ENCODE assay signal across 7 cellular contexts in genomic region chr2:113288117-113288673, GRCh38. TPM values are rescaled to one million over a fixed set of nuclear protein-coding genes. Genes with fewer than 3 reads are reported as not detected.
DNase-seq lines count a peak whose midpoint lies in the region; ATAC-seq, FAIRE-seq and TF ChIP-seq lines count a peak whose summit lies in the region.
"Not testable (repeated sequence)": the region's sequence is repeated elsewhere in the genome, so short reads cannot be mapped to it uniquely, and the experiment has no call there.

No MANE protein-coding gene starts in this region.

- not testable (repeated sequence) for H3K27me3 Mint-ChIP-seq in Caco-2 (ENCODE audit: insufficient read depth, unreplicated experiment)

- H3K4me1 ChIP-seq in Caco-2, result peaks cover 14% of the 10 kb centered on the region
- peaks cover 37% of the 10 kb centered on the region for H3K4me1 ChIP-seq in body of pancreas
- peaks cover 25% of the 10 kb centered on the region for H3K4me1 ChIP-seq in left ventricle myocardium inferior
- H3K4me1 ChIP-seq in left lung, result peaks cover 5 to 14% of the 10 kb centered on the region in 2 donors
- not testable (repeated sequence) for H3K4me1 ChIP-seq in small intestine (ENCODE audit: control insufficient read depth in 2 of 2, insufficient read depth in 1 of 2, low read depth in 1 of 2, low read length in 1 of 2)

- H3K4me3 ChIP-seq in Caco-2 (ENCODE audit: low read depth, low read length); body of pancreas; left ventricle myocardium inferior; left lung; small intestine (ENCODE audit: low read depth in 1 of 2, low read length in 2 of 2): not testable (repeated sequence)

- TSS peak; percentile 53 for BruUV-seq in Caco-2 (replicated peaks; lab: Mats Ljungman, UMichigan)

- TF ChIP-seq CTCF in Caco-2 (IDR thresholded peaks at IDR 0.05; ENCODE audit: insufficient read depth in 1 of 2, low read depth in 1 of 2, low read length in 1 of 2, severe bottlenecking in 1 of 2, unreplicated experiment in 1 of 2); body of pancreas (IDR thresholded peaks at IDR 0.05); left ventricle myocardium inferior (IDR thresholded peaks at IDR 0.05; ENCODE audit: borderline replicate concordance); left lung (IDR thresholded peaks at IDR 0.05): not testable (repeated sequence)

- not testable (repeated sequence) for H3K36me3 Mint-ChIP-seq in Caco-2 (ENCODE audit: insufficient read depth, unreplicated experiment)

- intact Hi-C loops in Caco-2 (cut with micrococcal nuclease; ENCODE audit: unreplicated experiment); body of pancreas (cut with DNase I); left ventricle myocardium inferior (cut with micrococcal nuclease); left lung (cut with DNase I): not testable (repeated sequence)

- CTCF ChIA-PET in Caco-2 (lab: Charles Lee), result not testable (repeated sequence)

- H3K9me3 ChIP-seq in Caco-2; body of pancreas; left ventricle myocardium inferior (replicated peaks); left lung; small intestine (ENCODE audit: control insufficient read depth, low read depth): not testable (repeated sequence)

- H3K27ac ChIP-seq in body of pancreas (peak overlapping the region; percentile 82 to 88 (median 84)), left ventricle myocardium inferior (replicated peaks) (peak overlapping the region; percentile 52), left lung (peak overlapping the region in 1 of 2 donors; percentile 56), small intestine (ENCODE audit: low read depth in 1 of 2, low read length in 1 of 2) (peak overlapping the region in 1 of 2 donors; percentile 91)

- H3K4me1 Mint-ChIP-seq in Caco-2 (ENCODE audit: low read depth, unreplicated experiment), result peaks cover 16% of the 10 kb centered on the region

- H3K36me3 ChIP-seq in Caco-2 (ENCODE audit: control insufficient read depth, insufficient read depth, low read length); body of pancreas (replicated peaks in 1 of 2; ENCODE audit: insufficient read depth in 1 of 2, low read depth in 2 of 2); left ventricle myocardium inferior; left lung; small intestine (ENCODE audit: control insufficient read depth in 2 of 2, insufficient read depth in 2 of 2, low read length in 2 of 2): not testable (repeated sequence)

- not testable (repeated sequence) for H3K9me3 Mint-ChIP-seq in Caco-2 (ENCODE audit: unreplicated experiment)

- not testable (repeated sequence) for FAIRE-seq in small intestine (lab: Jason Lieb, UNC)

- not testable (repeated sequence) for DNase-seq in Caco-2, left ventricle myocardium inferior, left lung
- DNase-seq in M059J (ENCODE audit: low read depth) (peak; percentile 31), body of pancreas (peak; percentile 26 to 76 (median 61)), mucosa of gallbladder (ENCODE audit: low spot score) (peak; percentile 57), small intestine (peak; percentile 60)

- ATAC-seq in body of pancreas, result peak; percentile 67
- ATAC-seq in left lung, result peak; percentile 62

- H3K4me3 Mint-ChIP-seq in Caco-2 (ENCODE audit: unreplicated experiment), result not testable (repeated sequence)

- H3K27ac Mint-ChIP-seq in Caco-2 (ENCODE audit: unreplicated experiment), result peak overlapping the region; percentile 69

- POLR2A ChIA-PET in Caco-2 (lab: Charles Lee), result not testable (repeated sequence)

- not testable (repeated sequence) for TF ChIP-seq POLR2A in body of pancreas (IDR thresholded peaks at IDR 0.05)

- 15 to 23% methylated on average over 4 to 6 of the region's 6 CpGs for WGBS in body of pancreas, 2 donors
- 29 to 37% (median 34%) methylated on average over 4 of the region's 6 CpGs for WGBS in small intestine, 3 donors

- H3K27me3 ChIP-seq in Caco-2 (replicated peaks; ENCODE audit: control insufficient read depth, insufficient read depth, low read length); body of pancreas; small intestine (ENCODE audit: control insufficient read depth in 2 of 2, insufficient read depth in 2 of 2, low read length in 2 of 2): not testable (repeated sequence)
- peaks cover 28% of the 10 kb centered on the region for H3K27me3 ChIP-seq in left ventricle myocardium inferior (ENCODE audit: low read depth)
- H3K27me3 ChIP-seq in left lung, result peaks cover 0 to 30% of the 10 kb centered on the region in 2 donors

RNA-seq across cellular contexts. Expression of gene PAX8, which starts 9.5 kb away (rescaled TPM):
- total RNA-seq in Caco-2 (2022) (7.5 and 7.7 TPM in 2 replicates), body of pancreas (1 to 10 TPM in 1 of 2 donors, under 1 TPM in 1; 0.52 to 2.3 TPM), left ventricle myocardium inferior (0.44 TPM), left lung (1 to 10 TPM; 2.6 to 4.8 TPM), mucosa of gallbladder (3.5 TPM)
- total RNA-seq in M059J (2014; rRNA removed; shearing (Covaris generic)), result 5.2 and 6.1 TPM in 2 replicates
- polyA plus RNA-seq in small intestine, result 1 to 10 TPM in 2 of 3 donors, under 1 TPM in 1; 0.45 to 3.8 (median 1.2) TPM
